14 cellular contexts compared by ENCODE assay signal in genomic region chr6:140071601-140072062, GRCh38.
DNase-seq lines count a peak whose midpoint lies in the region; ATAC-seq, FAIRE-seq and TF ChIP-seq lines count a peak whose summit lies in the region.
"Had no signal": no experiment of that assay in that cellular context is flagged by ENCODE, and none has a peak within 500 bp of the region (broad histone marks: within the 10 kb centered on the region; RNA-seq: fewer than 3 reads in every experiment).

No MANE protein-coding gene starts in this region.

- WGBS in liver, result 87% methylated on average over 1 of the region's 1 CpG
- WGBS in HepG2 (ENCODE audit: low lambda C conversion rate), result 36% methylated on average over 1 of the region's 1 CpG
- 72 to 81% (median 76%) methylated on average over 1 of the region's 1 CpG for WGBS in small intestine, 3 donors

- intact Hi-C loops in HepG2 (cut with micrococcal nuclease; ENCODE audit: unreplicated experiment) (no loop called here), posterior cingulate gyrus (cut with DNase I) (no loop called here)
- intact Hi-C loops in naive thymus-derived CD4-positive, alpha-beta T cell (cut with micrococcal nuclease), result no loop called here

- no peak for TF ChIP-seq RAD21 in liver (IDR thresholded peaks at IDR 0.05)
- TF ChIP-seq RAD21 in HepG2 (CRISPR knock-in tag; IDR thresholded peaks at IDR 0.05), result no peak

- H3K79me2 ChIP-seq in HepG2 (ENCODE audit: insufficient read depth, low read length), result no peaks in the 10 kb centered on the region

- TF ChIP-seq CTCF in liver (IDR thresholded peaks at IDR 0.05; ENCODE audit: low read depth, low read length, missing input control) (no peak), HepG2 (CRISPR knock-in tag; IDR thresholded peaks at IDR 0.05) (no peak)

- no peak overlapping the region for H3K4me3 Mint-ChIP-seq in naive thymus-derived CD4-positive, alpha-beta T cell
- H3K4me3 Mint-ChIP-seq in effector memory CD8-positive, alpha-beta T cell, result no peak overlapping the region
- H3K4me3 Mint-ChIP-seq: activated naive CD8-positive, alpha-beta T cell treated with anti-CD3 and anti-CD28 coated beads, Interleukin-2, amount 50 U/mL, for 24 hours had no signal

- H3K27me3 Mint-ChIP-seq in naive thymus-derived CD4-positive, alpha-beta T cell, result peaks cover 2 to 20% (median 16%) of the 10 kb centered on the region in 5 donors
- H3K27me3 Mint-ChIP-seq in effector memory CD8-positive, alpha-beta T cell, result peaks cover 8 to 13% of the 10 kb centered on the region in 2 donors

- no peaks in the 10 kb centered on the region for H3K4me1 Mint-ChIP-seq in naive thymus-derived CD4-positive, alpha-beta T cell
- no peaks in the 10 kb centered on the region for H3K4me1 Mint-ChIP-seq in effector memory CD8-positive, alpha-beta T cell (ENCODE audit: low read depth in 2 of 2)
- H3K4me1 Mint-ChIP-seq: activated naive CD8-positive, alpha-beta T cell treated with anti-CD3 and anti-CD28 coated beads, Interleukin-2, amount 50 U/mL, for 24 hours had no signal

- no peaks in the 10 kb centered on the region for H3K9me3 ChIP-seq in liver (ENCODE audit: control insufficient read depth in 4 of 4, low read length in 3 of 4)
- H3K9me3 ChIP-seq in HepG2 (ENCODE audit: low read length), result no peaks in the 10 kb centered on the region; the same call in 1 of the 2 replicates
- no peaks in the 10 kb centered on the region for H3K9me3 ChIP-seq in naive thymus-derived CD4-positive, alpha-beta T cell (ENCODE audit: control insufficient read depth in 2 of 3, low read length in 3 of 3)
- H3K9me3 ChIP-seq in small intestine (ENCODE audit: control insufficient read depth, low read depth), result no peaks in the 10 kb centered on the region
- H3K9me3 ChIP-seq: ovary had no signal

- ATAC-seq in HepG2, result no peak
- ATAC-seq in naive thymus-derived CD4-positive, alpha-beta T cell, result no peak
- ATAC-seq in effector memory CD8-positive, alpha-beta T cell (replicated peaks), result no peak
- ATAC-seq: activated naive CD8-positive, alpha-beta T cell treated with anti-CD3 and anti-CD28 coated beads, Interleukin-2, amount 50 U/mL, for 24 hours; left cardiac atrium had no signal

- DNase-seq in HepG2 (ENCODE audit: low spot score), result no peak
- peak; percentile 96 for DNase-seq in amniotic epithelial cell (ENCODE audit: low read depth)
- peak; percentile 68 for DNase-seq in kidney glomerular epithelial cell (lab: John Stamatoyannopoulos, UW)
- no peak for DNase-seq in naive thymus-derived CD4-positive, alpha-beta T cell
- no peak for DNase-seq in posterior cingulate gyrus
- no peak for DNase-seq in effector memory CD8-positive, alpha-beta T cell
- no peak for DNase-seq in small intestine
- DNase-seq: activated naive CD8-positive, alpha-beta T cell treated with anti-CD3 and anti-CD28 coated beads, Interleukin-2, amount 50 U/mL, for 24 hours; H7; left cardiac atrium; NCI-H2227 treated with DMSO at 0.1 percent for 48 hours; ovary; trophoblast cell had no signal

- no peak for TF ChIP-seq POLR2A in HepG2 (IDR thresholded peaks at IDR 0.05; ENCODE audit: insufficient read depth in 1 of 2, low read depth in 2 of 2, low read length in 2 of 2)

- POLR2A ChIA-PET in HepG2 (lab: Yijun Ruan, JAX), result no interaction called here
- POLR2A ChIA-PET in naive thymus-derived CD4-positive, alpha-beta T cell (lab: Charles Lee), result no interaction called here

- H3K27me3 ChIP-seq in liver (ENCODE audit: control insufficient read depth in 4 of 4, insufficient read depth in 4 of 4, low read length in 3 of 4), result no peaks in the 10 kb centered on the region
- no peaks in the 10 kb centered on the region for H3K27me3 ChIP-seq in HepG2 (ENCODE audit: control insufficient read depth in 1 of 2, insufficient read depth in 2 of 2, low read length in 2 of 2)
- H3K27me3 ChIP-seq in naive thymus-derived CD4-positive, alpha-beta T cell (ENCODE audit: control insufficient read depth in 2 of 2, insufficient read depth in 2 of 2, low read length in 2 of 2), result no peaks in the 10 kb centered on the region
- no peaks in the 10 kb centered on the region for H3K27me3 ChIP-seq in small intestine (ENCODE audit: control insufficient read depth in 2 of 2, insufficient read depth in 2 of 2, low read length in 2 of 2)
- H3K27me3 ChIP-seq: ovary had no signal

- in situ Hi-C loops in HepG2 (cut with HindIII; ENCODE audit: extremely low pct_ligation_motif_present, low pct_unique_long_range_greater_than_20kb), result no loop called here

- H3K36me3 Mint-ChIP-seq in naive thymus-derived CD4-positive, alpha-beta T cell, result no peaks in the 10 kb centered on the region
- no peaks in the 10 kb centered on the region for H3K36me3 Mint-ChIP-seq in effector memory CD8-positive, alpha-beta T cell (ENCODE audit: insufficient read depth)

- no peak overlapping the region for H3K4me2 ChIP-seq in HepG2 (ENCODE audit: low read depth, low read length)

- no peaks in the 10 kb centered on the region for H3K9me3 Mint-ChIP-seq in naive thymus-derived CD4-positive, alpha-beta T cell
- no peaks in the 10 kb centered on the region for H3K9me3 Mint-ChIP-seq in effector memory CD8-positive, alpha-beta T cell
- H3K9me3 Mint-ChIP-seq: activated naive CD8-positive, alpha-beta T cell treated with anti-CD3 and anti-CD28 coated beads, Interleukin-2, amount 50 U/mL, for 24 hours had no signal

- H3K36me3 ChIP-seq in liver (ENCODE audit: control insufficient read depth in 4 of 4, insufficient read depth in 3 of 4, low read depth in 1 of 4, low read length in 3 of 4), result no peaks in the 10 kb centered on the region
- H3K36me3 ChIP-seq in HepG2 (replicated peaks in 1 of 2; ENCODE audit: control insufficient read depth in 1 of 2, insufficient read depth in 2 of 2, low read length in 2 of 2), result no peaks in the 10 kb centered on the region
- H3K36me3 ChIP-seq in naive thymus-derived CD4-positive, alpha-beta T cell (ENCODE audit: control insufficient read depth in 2 of 3, insufficient read depth in 3 of 3, low read length in 3 of 3), result no peaks in the 10 kb centered on the region
- H3K36me3 ChIP-seq in small intestine (ENCODE audit: control insufficient read depth in 2 of 2, insufficient read depth in 2 of 2, low read length in 2 of 2), result no peaks in the 10 kb centered on the region
- H3K36me3 ChIP-seq: ovary had no signal

- no peak overlapping the region for H2AFZ ChIP-seq in HepG2 (ENCODE audit: low read length)

- H3K4me1 ChIP-seq in liver (ENCODE audit: control insufficient read depth in 4 of 4, insufficient read depth in 4 of 4, low read length in 3 of 4) (peaks cover 0 to 13% (median 6%) of the 10 kb centered on the region in 4 donors), HepG2 (ENCODE audit: insufficient read depth, low read length) (no peaks in the 10 kb centered on the region), small intestine (ENCODE audit: control insufficient read depth in 2 of 2, insufficient read depth in 1 of 2, low read depth in 1 of 2, low read length in 1 of 2) (peaks cover 2 to 4% of the 10 kb centered on the region in 2 donors)
- no peaks in the 10 kb centered on the region for H3K4me1 ChIP-seq in naive thymus-derived CD4-positive, alpha-beta T cell (ENCODE audit: control insufficient read depth in 2 of 2, insufficient read depth in 2 of 2, low read length in 2 of 2)

- H3K27ac ChIP-seq in liver (ENCODE audit: low read depth in 1 of 2, low read length in 2 of 2), result peak overlapping the region; percentile 32 to 46
- no peak overlapping the region for H3K27ac ChIP-seq in HepG2 (ENCODE audit: extremely low read length, insufficient read depth, low read length)
- H3K27ac ChIP-seq in naive thymus-derived CD4-positive, alpha-beta T cell (ENCODE audit: low read depth, low read length), result no peak overlapping the region
- H3K27ac ChIP-seq in small intestine (ENCODE audit: low read depth in 1 of 2, low read length in 1 of 2), result no peak overlapping the region

- BruUV-seq in HepG2 (replicated peaks; lab: Mats Ljungman, UMichigan), result no TSS peak

- H3K9ac ChIP-seq in liver (ENCODE audit: low read depth in 1 of 2, low read length in 2 of 2) (no peak overlapping the region), HepG2 (ENCODE audit: insufficient read depth, low read depth, low read length) (no peak overlapping the region)

- CTCF ChIA-PET in HepG2 (lab: Yijun Ruan, JAX; ENCODE audit: low intra/inter-chr PET ratio, low total read pairs), result no interaction called here
- CTCF ChIA-PET in naive thymus-derived CD4-positive, alpha-beta T cell (lab: Charles Lee), result interaction anchor here (0.5 kb wide), 1 partner anchor 1150 kb away, joined by 3 read pairs; no protein-coding TSS in a partner anchor

- TF ChIP-seq EP300 in HepG2 (IDR thresholded peaks at IDR 0.05; ENCODE audit: low read depth in 2 of 2, low read length in 2 of 2) (no peak), HepG2 (CRISPR knock-in tag; IDR thresholded peaks at IDR 0.05; ENCODE audit: borderline replicate concordance) (no peak)

- no peak overlapping the region for H3K27ac Mint-ChIP-seq in naive thymus-derived CD4-positive, alpha-beta T cell
- no peak overlapping the region for H3K27ac Mint-ChIP-seq in effector memory CD8-positive, alpha-beta T cell
- H3K27ac Mint-ChIP-seq: activated naive CD8-positive, alpha-beta T cell treated with anti-CD3 and anti-CD28 coated beads, Interleukin-2, amount 50 U/mL, for 24 hours had no signal

- no peaks in the 10 kb centered on the region for H4K20me1 ChIP-seq in HepG2 (ENCODE audit: insufficient read depth, low read length)

- FAIRE-seq in HepG2 (lab: Jason Lieb, UNC) (no peak), small intestine (lab: Jason Lieb, UNC) (no peak)

- H3K4me3 ChIP-seq in liver (ENCODE audit: low read depth in 1 of 3, low read length in 3 of 3) (no peak overlapping the region), HepG2 (replicated peaks in 1 of 3; ENCODE audit: insufficient read depth in 1 of 3, low read depth in 2 of 3, low read length in 3 of 3) (no peak overlapping the region), small intestine (ENCODE audit: low read depth in 1 of 2, low read length in 2 of 2) (no peak overlapping the region)
- H3K4me3 ChIP-seq in naive thymus-derived CD4-positive, alpha-beta T cell (ENCODE audit: low read length), result no peak overlapping the region
- H3K4me3 ChIP-seq: ovary had no signal

TF ChIP-seq in liver, 16 proteins besides CTCF, POLR2A, EP300 and RAD21 (continues in another document):
- no peak for TF ChIP-seq ATF3 (IDR thresholded peaks at IDR 0.05)

TF ChIP-seq in HepG2, 621 proteins besides CTCF, POLR2A, EP300 and RAD21 (continues in another document):
- no peak for TF ChIP-seq HINFP (CRISPR knock-in tag; IDR thresholded peaks at IDR 0.05; ENCODE audit: low read depth)

Comparison
In these comparisons a context has a peak if more than half of its experiments do, and no peak if none do; other contexts are left out.
1. H3K27ac ChIP-seq: peak in liver (2 of 2); none in HepG2 (single experiment), naive thymus-derived CD4-positive, alpha-beta T cell (single experiment) and small intestine (0 of 2).
2. DNase-seq: peak in amniotic epithelial cell (single experiment) and kidney glomerular epithelial cell (single experiment); none in HepG2 (single experiment), naive thymus-derived CD4-positive, alpha-beta T cell (0 of 9), posterior cingulate gyrus (0 of 10), effector memory CD8-positive, alpha-beta T cell (0 of 3) and small intestine (single experiment).